ENCODE assay signal across 24 cellular contexts in genomic region chr11:83840326-83840725, GRCh38.
"Had no signal": no experiment of that assay in that cellular context is flagged by ENCODE, and none has a peak within 500 bp of the region (broad histone marks: within the 10 kb centered on the region; RNA-seq: fewer than 3 reads in every experiment).

No MANE protein-coding gene starts in this region.

- ATAC-seq: effector memory CD8-positive, alpha-beta T cell; esophagus mucosa; foreskin keratinocyte; gastrocnemius medialis; gastroesophageal sphincter; heart left ventricle; heart right ventricle had no signal

- DNase-seq: colonic mucosa; cortex of kidney; dermis blood vessel endothelial cell; dorsolateral prefrontal cortex; effector CD4-positive, alpha-beta T cell; effector CD8-positive, alpha-beta T cell; effector memory CD4-positive, alpha-beta T cell; effector memory CD8-positive, alpha-beta T cell; endodermal cell; erythroblast; esophagus squamous epithelium; foreskin fibroblast; foreskin keratinocyte; foreskin melanocyte; gastrocnemius medialis; glutamatergic neuron; head of caudate nucleus; heart left ventricle; heart right ventricle had no signal

- H3K27me3 ChIP-seq: colonic mucosa, dorsolateral prefrontal cortex, esophagus muscularis mucosa, esophagus squamous epithelium, foreskin keratinocyte, gastrocnemius medialis, gastroesophageal sphincter, heart left ventricle had no signal

- H3K4me3 ChIP-seq: colonic mucosa, coronary artery, dorsolateral prefrontal cortex, esophagus muscularis mucosa, esophagus squamous epithelium, gastrocnemius medialis, gastroesophageal sphincter, heart left ventricle, heart right ventricle had no signal

- H3K27ac ChIP-seq: colonic mucosa, coronary artery, epithelial cell of prostate, esophagus muscularis mucosa, esophagus squamous epithelium, foreskin keratinocyte, gastrocnemius medialis, gastroesophageal sphincter, heart left ventricle, heart right ventricle had no signal

- H3K4me1 ChIP-seq: colonic mucosa, esophagus squamous epithelium, foreskin keratinocyte, gastrocnemius medialis, heart left ventricle had no signal

- H3K9me3 ChIP-seq: colonic mucosa, esophagus muscularis mucosa, esophagus squamous epithelium, gastrocnemius medialis, gastroesophageal sphincter, heart left ventricle, heart right ventricle had no signal

- H3K36me3 ChIP-seq: colonic mucosa, esophagus muscularis mucosa, esophagus squamous epithelium, gastrocnemius medialis, gastroesophageal sphincter, heart left ventricle, heart right ventricle had no signal
